Comparison of ENCODE assay signal across 2 cellular contexts in genomic region chr5:56680731-56681130, GRCh38.
TF ChIP-seq lines count a peak whose summit lies in the region.

No MANE protein-coding gene starts in this region.

TF ChIP-seq in IMR-90, 13 proteins besides CTCF, POLR2A, EP300 and RAD21:
- TF ChIP-seq MAFK (IDR thresholded peaks at IDR 0.05; ENCODE audit: low read depth, low read length) (no peak), NFE2L2 (IDR thresholded peaks at IDR 0.05; ENCODE audit: low read depth, low read length) (no peak), CEBPB (IDR thresholded peaks at IDR 0.05; ENCODE audit: low read depth, low read length) (no peak)

TF ChIP-seq in K562, 482 proteins besides CTCF, POLR2A, EP300 and RAD21:
- no peak for TF ChIP-seq NR4A1 (CRISPR knock-in tag; IDR thresholded peaks at IDR 0.05)
- no peak for TF ChIP-seq NR4A1 (tag; IDR thresholded peaks at IDR 0.05)
